Comparison of ENCODE assay signal across 23 cellular contexts in the genomic region with DNA sequence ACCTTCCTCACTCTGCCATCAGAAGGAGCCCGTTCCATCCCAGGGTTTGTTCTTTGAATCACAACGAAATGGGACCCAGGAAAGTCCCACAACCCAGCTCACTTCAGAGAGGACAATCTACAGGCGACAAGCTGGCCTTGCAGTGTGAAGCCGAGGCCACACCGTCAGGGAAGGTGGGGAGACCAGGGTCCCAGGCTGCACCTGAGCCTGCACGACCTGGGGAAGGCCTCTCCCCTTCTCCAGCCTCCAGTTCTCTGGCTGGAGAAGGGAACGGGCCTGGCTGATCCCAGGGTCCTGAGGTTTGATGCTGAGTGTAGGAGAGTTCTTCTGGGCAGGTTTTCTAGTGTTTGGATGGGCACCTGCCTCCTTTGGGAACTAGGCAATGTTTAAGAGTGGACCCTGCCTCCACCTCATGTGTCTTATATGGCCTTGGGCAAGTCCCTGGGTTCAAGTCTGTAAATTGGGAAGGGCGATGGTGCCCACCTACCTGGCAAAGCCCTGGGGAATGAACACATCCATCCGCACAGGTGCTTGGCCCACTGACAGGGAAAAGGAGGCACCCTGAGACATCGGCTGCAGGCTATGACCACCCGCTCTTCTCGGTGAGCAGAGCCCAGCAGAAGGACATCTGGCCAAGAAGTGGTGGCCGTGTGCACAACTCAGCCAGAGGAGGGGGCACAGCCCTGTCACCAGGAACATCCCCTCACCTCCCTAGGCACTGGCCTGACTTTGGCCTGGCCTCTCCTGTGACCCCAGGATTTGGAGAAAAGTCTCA.
"Had no signal": no experiment of that assay in that cellular context is flagged by ENCODE, and none has a peak within 500 bp of the region (broad histone marks: within the 10 kb centered on the region; RNA-seq: fewer than 3 reads in every experiment).

No MANE protein-coding gene starts in this region.

- H3K36me3 ChIP-seq: ovary, suprapubic skin, thyroid gland, upper lobe of left lung, vagina had no signal

- H3K4me3 ChIP-seq: coronary artery, mucosa of descending colon, ovary, smooth muscle cell, suprapubic skin, thyroid gland, upper lobe of left lung, vagina had no signal

- DNase-seq: effector CD4-positive, alpha-beta T cell; endodermal cell; erythroblast; foreskin keratinocyte; hippocampal formation; mammary epithelial cell; mucosa of descending colon; naive thymus-derived CD8-positive, alpha-beta T cell; right cardiac atrium; stimulated activated CD4-positive, alpha-beta T cell treated with anti-CD3 and anti-CD28 coated beads, Interleukin-4, amount 100 ng/mL, for 1 hour; stimulated activated CD8-positive, alpha-beta memory T cell treated with anti-CD3 and anti-CD28 coated beads, Interleukin-4, amount 100 ng/mL, for 48 hours; stimulated activated naive CD8-positive, alpha-beta T cell treated with anti-CD3 and anti-CD28 coated beads, Interleukin-15, Interleukin-2, amounts not matched to agents 100 U/mL and 50 U/mL, for 24 hours; thyroid gland had no signal

- H3K27ac ChIP-seq: coronary artery, foreskin keratinocyte, ovary, suprapubic skin, thyroid gland, upper lobe of left lung, vagina had no signal

- H3K9me3 ChIP-seq: mucosa of descending colon, ovary, suprapubic skin, thyroid gland, upper lobe of left lung, vagina had no signal

- H3K4me1 ChIP-seq: foreskin keratinocyte, suprapubic skin, thyroid gland, upper lobe of left lung, vagina had no signal

- H3K27me3 ChIP-seq: ovary, thyroid gland, upper lobe of left lung, vagina had no signal

- ATAC-seq: foreskin keratinocyte; left lobe of liver; mucosa of descending colon; naive thymus-derived CD8-positive, alpha-beta T cell; right cardiac atrium; stimulated activated effector memory CD8-positive, alpha-beta T cell treated with anti-CD3 and anti-CD28 coated beads, Interleukin-12 subunit alpha, Interleukin-12 subunit beta, amount 100 ng/mL, for 72 hours had no signal

- FAIRE-seq: endothelial cell of umbilical vein, islet of Langerhans had no signal

- H3K4me2 ChIP-seq: smooth muscle cell had no signal
